ENCODE assay signal across 8 cellular contexts in genomic region chr2:40213071-40213470, GRCh38.
DNase-seq lines count a peak whose midpoint lies in the region; ATAC-seq and TF ChIP-seq lines count a peak whose summit lies in the region.

No MANE protein-coding gene starts in this region.

- no peak overlapping the region for H2AK5ac ChIP-seq in neuronal stem cell (ENCODE audit: low read depth, low read length)

- POLR2A ChIA-PET in PC-3 (lab: Charles Lee; ENCODE audit: unreplicated experiment), result no interaction called here

- H2AFZ ChIP-seq in PC-3 (ENCODE audit: low read length) (no peak overlapping the region), neuronal stem cell (ENCODE audit: low read length) (no peak overlapping the region)

- intact Hi-C loops in PC-3 (cut with micrococcal nuclease) (loop anchor here (10.0 kb wide), 1 partner anchor 298 kb away; no protein-coding TSS in a partner anchor), gastrocnemius medialis (cut with DNase I; ENCODE audit: low total_unique reads) (loop anchor here (10.0 kb wide), 1 partner anchor 1572 kb away; no protein-coding TSS in a partner anchor), spleen (cut with DNase I; ENCODE audit: low total_unique reads) (no loop called here)

- no peaks in the 10 kb centered on the region for H3K9me2 ChIP-seq in PC-3 (replicated peaks; ENCODE audit: low read length)

- no peaks in the 10 kb centered on the region for H3K79me2 ChIP-seq in PC-3 (ENCODE audit: low read length)

- no peak overlapping the region for H3K23ac ChIP-seq in neuronal stem cell (ENCODE audit: low read depth, low read length, poor library complexity)

- H3K4ac ChIP-seq in neuronal stem cell (ENCODE audit: low read length), result no peak overlapping the region

- H4K91ac ChIP-seq in neuronal stem cell (ENCODE audit: low read depth, low read length, poor library complexity), result no peak overlapping the region

- no peaks in the 10 kb centered on the region for H3F3A ChIP-seq in PC-3 (ENCODE audit: low read length, unreplicated experiment)

- DNase-seq in GM13977 (ENCODE audit: low spot score) (no peak), PC-3 (peak; percentile 49), fibroblast of peridontal ligament (ENCODE audit: extremely low read depth) (peak; percentile 70), gastrocnemius medialis (no peak), spleen (no peak), D341Med (ENCODE audit: low spot score) (no peak), neuronal stem cell (ENCODE audit: low spot score) (no peak), pons (ENCODE audit: low spot score) (no peak)

- 72 to 85% (median 82%) methylated on average over 1 of the region's 1 CpG for WGBS in spleen, 5 donors
- no CpG with 5 or more reads among the region's 1 CpG for WGBS in neuronal stem cell (ENCODE audit: extremely low coverage in 2 of 2, insufficient read length in 2 of 2, insufficient replicate concordance in 1 of 2), 2 donors

- no peaks in the 10 kb centered on the region for H3K79me1 ChIP-seq in neuronal stem cell (ENCODE audit: low read depth, low read length)

- no peak overlapping the region for H3K27ac ChIP-seq in PC-3 (ENCODE audit: low read length)
- no peak overlapping the region for H3K27ac ChIP-seq in gastrocnemius medialis
- H3K27ac ChIP-seq in spleen, result no peak overlapping the region
- no peak overlapping the region for H3K27ac ChIP-seq in neuronal stem cell (replicated peaks; ENCODE audit: low read length)

- no peak overlapping the region for H2BK12ac ChIP-seq in neuronal stem cell (ENCODE audit: low read length)

- H3K9me3 ChIP-seq in PC-3 (ENCODE audit: low read length) (no peaks in the 10 kb centered on the region), gastrocnemius medialis (no peaks in the 10 kb centered on the region), spleen (peaks cover 0 to 8% (median 0%) of the 10 kb centered on the region in 8 donors), neuronal stem cell (replicated peaks in 1 of 2; ENCODE audit: control insufficient read depth in 2 of 2, insufficient read depth in 1 of 2, low read depth in 1 of 2, low read length in 2 of 2) (no peaks in the 10 kb centered on the region)

- H3K4me1 ChIP-seq in PC-3 (ENCODE audit: insufficient read depth, low read length), result no peaks in the 10 kb centered on the region
- H3K4me1 ChIP-seq in gastrocnemius medialis, result no peaks in the 10 kb centered on the region
- H3K4me1 ChIP-seq in spleen, result no peaks in the 10 kb centered on the region
- H3K4me1 ChIP-seq in neuronal stem cell (ENCODE audit: control insufficient read depth in 2 of 2, insufficient read depth in 1 of 2, low read depth in 1 of 2, low read length in 2 of 2), result peaks cover 2 to 5% of the 10 kb centered on the region in 2 donors

- H4K8ac ChIP-seq in neuronal stem cell (ENCODE audit: low read depth, low read length), result no peak overlapping the region

- H3K9ac ChIP-seq in PC-3 (ENCODE audit: low read length) (no peak overlapping the region), neuronal stem cell (ENCODE audit: low read depth, low read length, poor library complexity) (no peak overlapping the region)

- H2BK5ac ChIP-seq in neuronal stem cell (ENCODE audit: low read length), result no peak overlapping the region

- BruUV-seq in PC-3 (replicated peaks; lab: Mats Ljungman, UMichigan), result no TSS peak

- H3K4me2 ChIP-seq in PC-3 (ENCODE audit: low read length), result no peak overlapping the region
- H3K4me2 ChIP-seq in neuronal stem cell (ENCODE audit: insufficient read depth, low read length, poor library complexity, severe bottlenecking), result no peak overlapping the region

- in situ Hi-C loops in GM13977 (cut with MboI; ENCODE audit: low pct_unique_long_range_greater_than_20kb, low sequenced_read_pairs, unreplicated experiment), result no loop called here
- in situ Hi-C loops in gastrocnemius medialis (cut with MboI; ENCODE audit: low sequenced_read_pairs in 4 of 4), result loop anchor here in 2 of 4 donors (5.0 to 25.0 kb wide), 2 partner anchors 339 to 349 kb away; no protein-coding TSS in a partner anchor

- no peak overlapping the region for H3K4me3 ChIP-seq in PC-3 (ENCODE audit: low read length)
- H3K4me3 ChIP-seq in gastrocnemius medialis, result no peak overlapping the region
- no peak overlapping the region for H3K4me3 ChIP-seq in spleen
- H3K4me3 ChIP-seq in neuronal stem cell (ENCODE audit: low read length in 2 of 2), result no peak overlapping the region

- H3K14ac ChIP-seq in neuronal stem cell (ENCODE audit: low read length), result no peak overlapping the region

- H2BK15ac ChIP-seq in neuronal stem cell (ENCODE audit: low read length), result no peak overlapping the region

- H4K20me1 ChIP-seq in PC-3 (ENCODE audit: low read length), result no peaks in the 10 kb centered on the region

- no peaks in the 10 kb centered on the region for H3K36me3 ChIP-seq in PC-3 (ENCODE audit: low read depth, low read length)
- no peaks in the 10 kb centered on the region for H3K36me3 ChIP-seq in gastrocnemius medialis
- H3K36me3 ChIP-seq in spleen, result no peaks in the 10 kb centered on the region
- no peaks in the 10 kb centered on the region for H3K36me3 ChIP-seq in neuronal stem cell (replicated peaks in 1 of 2; ENCODE audit: control insufficient read depth in 2 of 2, insufficient read depth in 2 of 2, low read length in 2 of 2)

- peak; percentile 64; the same call in 1 of the 2 replicates for ATAC-seq in PC-3
- no peak for ATAC-seq in gastrocnemius medialis

- no peak overlapping the region for H2BK120ac ChIP-seq in neuronal stem cell (ENCODE audit: low read depth, low read length)

- no peak overlapping the region for H3K18ac ChIP-seq in neuronal stem cell (ENCODE audit: low read length)

- H3K27me3 ChIP-seq in PC-3 (ENCODE audit: low read length) (no peaks in the 10 kb centered on the region), gastrocnemius medialis (no peaks in the 10 kb centered on the region), spleen (replicated peaks in 1 of 7) (no peaks in the 10 kb centered on the region), neuronal stem cell (ENCODE audit: control insufficient read depth in 3 of 3, insufficient read depth in 3 of 3, low read depth in 1 of 3, low read length in 3 of 3) (no peaks in the 10 kb centered on the region)

- TF ChIP-seq CTCF in GM13977 (IDR thresholded peaks at IDR 0.05; ENCODE audit: extremely low read depth, insufficient read depth, missing control alignments) (peak; percentile 20), PC-3 (conservative IDR thresholded peaks at IDR 0.05; ENCODE audit: low read depth, low read length) (peak; percentile 73), gastrocnemius medialis (IDR thresholded peaks at IDR 0.05 in 4 of 5, conservative IDR thresholded peaks at IDR 0.05 in 1 of 5) (peak in 4 of 5 experiments; percentile 15 to 40 (median 28)), spleen (IDR thresholded peaks at IDR 0.05 in 8 of 11, conservative IDR thresholded peaks at IDR 0.05 in 3 of 11) (peak in 4 of 11 experiments; percentile 11 to 28 (median 18))

- CTCF ChIA-PET in PC-3 (lab: Charles Lee), result interaction anchor here (0.6 to 1.3 kb wide), 4 partner anchors 66 to 380 kb away, joined by 3 to 8 read pairs (median 4); no protein-coding TSS in a partner anchor

- TF ChIP-seq POLR2A in gastrocnemius medialis (IDR thresholded peaks at IDR 0.05) (no peak), spleen (IDR thresholded peaks at IDR 0.05) (no peak)

Comparison
In these comparisons a context has a peak if more than half of its experiments do, and no peak if none do; other contexts are left out.
1. DNase-seq: peak in PC-3 (single experiment) and fibroblast of peridontal ligament (single experiment); none in GM13977 (single experiment), gastrocnemius medialis (0 of 2), spleen (single experiment), D341Med (single experiment), neuronal stem cell (single experiment) and pons (single experiment).